In genomic region chr12:50677858-50678257, GRCh38 we compare ENCODE assay signal across 14 cellular contexts.
DNase-seq lines count a peak whose midpoint lies in the region; ATAC-seq and TF ChIP-seq lines count a peak whose summit lies in the region.
"Had no signal": no experiment of that assay in that cellular context is flagged by ENCODE, and none has a peak within 500 bp of the region (broad histone marks: within the 10 kb centered on the region; RNA-seq: fewer than 3 reads in every experiment).

No MANE protein-coding gene starts in this region.

- H3K27me3 ChIP-seq in gastrocnemius medialis = no peaks in the 10 kb centered on the region
- H3K27me3 ChIP-seq: colonic mucosa, hepatocyte, neutrophil had no signal

- no peaks in the 10 kb centered on the region for H3K4me1 ChIP-seq in gastrocnemius medialis
- H3K4me1 ChIP-seq: colonic mucosa had no signal

- peaks cover 24% of the 10 kb centered on the region for H3K36me3 Mint-ChIP-seq in HFFc6 (ENCODE audit: low read depth)
- H3K36me3 Mint-ChIP-seq in immature natural killer cell = peaks cover 8 to 35% (median 16%) of the 10 kb centered on the region in 3 donors

- H3K27ac Mint-ChIP-seq in HFFc6 = no peak overlapping the region
- H3K27ac Mint-ChIP-seq in immature natural killer cell = no peak overlapping the region
- H3K27ac Mint-ChIP-seq: activated CD4-positive, alpha-beta T cell treated with anti-CD3 and anti-CD28 coated beads, Interleukin-2, amount 10 ng/mL, durations not matched to agents 24 days and 14 days had no signal

- intact Hi-C loops in sciatic nerve (cut with DNase I) = no loop called here
- intact Hi-C loops in gastrocnemius medialis (cut with DNase I; ENCODE audit: low total_unique reads) = no loop called here

- peak; percentile 21 for DNase-seq in HFFc6
- DNase-seq in astrocyte of the hippocampus (ENCODE audit: low read depth, low spot score) = peak; percentile 48
- peak; percentile 85 for DNase-seq in fibroblast of peridontal ligament (ENCODE audit: extremely low read depth)
- DNase-seq in sciatic nerve (ENCODE audit: low spot score) = no peak
- DNase-seq in gastrocnemius medialis = no peak
- DNase-seq in immature natural killer cell = no peak
- DNase-seq: activated CD4-positive, alpha-beta T cell treated with anti-CD3 and anti-CD28 coated beads, Interleukin-2, amount 10 ng/mL, durations not matched to agents 24 days and 14 days; activated effector memory CD4-positive, alpha-beta T cell treated with anti-CD3 and anti-CD28 coated beads, Interleukin-2, amount 50 U/mL, for 16 hours; colonic mucosa; islet precursor cell; Karpas-422 had no signal

- peaks cover 3 to 37% of the 10 kb centered on the region in 2 donors for H3K36me3 ChIP-seq in gastrocnemius medialis
- H3K36me3 ChIP-seq: colonic mucosa had no signal

- H3K27me3 Mint-ChIP-seq in HFFc6 (ENCODE audit: insufficient read depth) (no peaks in the 10 kb centered on the region), immature natural killer cell (ENCODE audit: low read depth in 3 of 3) (no peaks in the 10 kb centered on the region)
- H3K27me3 Mint-ChIP-seq: activated CD4-positive, alpha-beta T cell treated with anti-CD3 and anti-CD28 coated beads, Interleukin-2, amount 10 ng/mL, durations not matched to agents 24 days and 14 days had no signal

- H3K4me3 ChIP-seq in gastrocnemius medialis = no peak overlapping the region
- H3K4me3 ChIP-seq: colonic mucosa, hepatocyte had no signal

- TF ChIP-seq CTCF in HFFc6 (IDR thresholded peaks at IDR 0.05) (no peak), gastrocnemius medialis (IDR thresholded peaks at IDR 0.05 in 4 of 5, conservative IDR thresholded peaks at IDR 0.05 in 1 of 5) (no peak)

- H3K4me1 Mint-ChIP-seq in HFFc6 (ENCODE audit: low read depth) = peaks cover 43% of the 10 kb centered on the region
- no peaks in the 10 kb centered on the region for H3K4me1 Mint-ChIP-seq in immature natural killer cell
- H3K4me1 Mint-ChIP-seq: activated CD4-positive, alpha-beta T cell treated with anti-CD3 and anti-CD28 coated beads, Interleukin-2, amount 10 ng/mL, durations not matched to agents 24 days and 14 days had no signal

- no peaks in the 10 kb centered on the region for H3K9me3 ChIP-seq in gastrocnemius medialis
- H3K9me3 ChIP-seq: colonic mucosa, neutrophil had no signal

- no peak for TF ChIP-seq POLR2A in gastrocnemius medialis (IDR thresholded peaks at IDR 0.05)

- H3K4me3 Mint-ChIP-seq in HFFc6 (no peak overlapping the region), immature natural killer cell (no peak overlapping the region)
- H3K4me3 Mint-ChIP-seq: activated CD4-positive, alpha-beta T cell treated with anti-CD3 and anti-CD28 coated beads, Interleukin-2, amount 10 ng/mL, durations not matched to agents 24 days and 14 days had no signal

- H3K27ac ChIP-seq in gastrocnemius medialis = no peak overlapping the region
- H3K27ac ChIP-seq: colonic mucosa, hepatocyte, neutrophil had no signal

- H3K9me3 Mint-ChIP-seq in HFFc6 (no peaks in the 10 kb centered on the region), immature natural killer cell (no peaks in the 10 kb centered on the region)
- H3K9me3 Mint-ChIP-seq: activated CD4-positive, alpha-beta T cell treated with anti-CD3 and anti-CD28 coated beads, Interleukin-2, amount 10 ng/mL, durations not matched to agents 24 days and 14 days had no signal

- in situ Hi-C loops in gastrocnemius medialis (cut with MboI; ENCODE audit: low sequenced_read_pairs in 4 of 4) = no loop called here

- ATAC-seq in sciatic nerve (peak; percentile 95), HG03342 (IDR thresholded peaks at IDR 0.05; ENCODE audit: unreplicated experiment) (no peak), gastrocnemius medialis (no peak)

Comparison
In these comparisons a context has a peak if more than half of its experiments do, and no peak if none do; other contexts are left out.
1. DNase-seq: peak in HFFc6 (single experiment), astrocyte of the hippocampus (single experiment) and fibroblast of peridontal ligament (single experiment); none in sciatic nerve (single experiment), gastrocnemius medialis (0 of 2) and immature natural killer cell (0 of 3).